In the genomic region with DNA sequence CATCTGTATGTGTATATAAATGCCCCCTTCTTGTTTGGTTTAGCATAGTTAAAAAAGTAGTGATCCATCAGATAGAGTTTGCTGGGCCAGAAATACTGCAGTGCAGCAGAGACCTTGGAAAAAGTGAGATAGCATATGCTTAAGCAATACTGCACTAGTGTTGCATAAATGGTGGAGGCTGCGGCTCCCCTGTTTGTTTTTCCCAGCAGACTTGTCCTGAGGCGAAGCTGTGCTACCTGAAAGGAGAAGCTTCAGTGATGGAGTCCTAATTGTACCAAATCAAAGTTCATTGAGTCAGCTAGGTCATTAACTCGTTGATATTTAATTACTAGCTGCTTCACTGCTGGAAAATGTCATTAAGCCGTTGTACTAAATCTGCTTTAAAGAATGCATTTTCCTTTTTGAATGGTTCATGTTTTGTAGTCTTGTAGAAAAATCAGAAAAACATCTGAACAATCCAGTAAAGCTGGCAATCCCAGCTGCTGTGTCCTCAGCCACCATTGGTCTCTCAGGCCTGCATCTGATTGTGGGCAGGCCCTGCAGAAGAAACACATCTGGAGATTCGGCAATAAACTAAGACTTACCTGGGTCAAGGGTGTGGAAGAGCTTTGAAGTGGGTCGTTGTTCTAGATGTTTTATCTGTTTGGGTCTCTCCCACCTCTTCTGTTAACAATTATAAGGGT, we compare ENCODE assay signal across 1 cellular context.
TF ChIP-seq lines count a peak whose summit lies in the region.

No MANE protein-coding gene starts in this region.

TF ChIP-seq in liver, 16 proteins besides CTCF, POLR2A, EP300 and RAD21 (continued from another document):
- TF ChIP-seq REST (IDR thresholded peaks at IDR 0.05) (peak; percentile 53), TAF1 (conservative IDR thresholded peaks at IDR 0.05) (no peak), ZBTB33 (IDR thresholded peaks at IDR 0.05) (peak; percentile 61), FOXA1 (IDR thresholded peaks at IDR 0.05) (peak; percentile 67), FOXA2 (IDR thresholded peaks at IDR 0.05) (peak; percentile 66), EGR1 (IDR thresholded peaks at IDR 0.05; ENCODE audit: low read depth in 2 of 2) (peak in 1 of 2 donors; percentile 62), YY1 (IDR thresholded peaks at IDR 0.05) (peak; percentile 68), HNF4A (conservative IDR thresholded peaks at IDR 0.05) (peak; percentile 69 to 76)
